Comparison of ENCODE assay signal across 5 cellular contexts in genomic region chr12:9139588-9140245, GRCh38. TPM values are rescaled to one million over a fixed set of nuclear protein-coding genes. Genes with fewer than 3 reads are reported as not detected.
"Had no signal": no experiment of that assay in that cellular context is flagged by ENCODE, and none has a peak within 500 bp of the region (broad histone marks: within the 10 kb centered on the region; RNA-seq: fewer than 3 reads in every experiment).

No MANE protein-coding gene starts in this region.

RNA-seq across cellular contexts. Expression of gene A2M, which starts 24.0 kb away (rescaled TPM):
- total RNA-seq: activated CD8-positive, alpha-beta T cell treated with anti-CD3 and anti-CD28 coated beads for 36 hours; activated naive CD4-positive, alpha-beta T cell treated with anti-CD3 and anti-CD28 coated beads for 36 hours; activated naive CD8-positive, alpha-beta T cell treated with anti-CD3 and anti-CD28 coated beads for 36 hours; activated T-helper 2 cell treated with anti-CD3 and anti-CD28 coated beads, Interferon-gamma antibody, Interleukin-2, Interleukin-4, amounts not matched to agents 10 μg/mL and 5 μg/mL and 100 μg/mL, durations not matched to agents 14 hours and 24 hours and 36 hours; T-helper 2 cell treated with Interferon-gamma antibody and Interleukin-4, amounts not matched to agents 100 ng/mL and 5 ng/mL, for 36 hours had no signal
